ENCODE assay signal across 23 cellular contexts in the genomic region with DNA sequence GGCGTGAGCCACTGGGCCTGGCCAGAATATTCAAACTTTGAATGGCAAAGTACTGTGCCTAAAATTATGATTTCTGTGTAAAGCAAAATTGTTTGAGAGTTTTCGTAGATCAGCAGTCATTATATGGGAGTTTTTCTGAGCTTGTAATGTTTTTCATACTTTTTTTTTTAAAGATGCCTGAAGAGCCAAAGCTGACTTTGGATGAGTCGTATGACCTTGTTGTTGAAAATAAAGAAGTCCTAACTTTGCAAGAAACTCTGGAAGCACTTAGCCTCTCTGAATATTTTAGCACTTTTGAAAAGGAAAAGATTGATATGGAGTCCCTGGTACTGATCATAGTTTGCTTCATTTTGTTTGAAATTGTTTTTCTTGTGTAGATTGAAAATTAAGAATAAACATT. TPM values are rescaled to one million over a fixed set of nuclear protein-coding genes. Genes with fewer than 3 reads are reported as not detected.
DNase-seq lines count a peak whose midpoint lies in the region; ATAC-seq lines count a peak whose summit lies in the region.
"Had no signal": no experiment of that assay in that cellular context is flagged by ENCODE, and none has a peak within 500 bp of the region (broad histone marks: within the 10 kb centered on the region; RNA-seq: fewer than 3 reads in every experiment).

No MANE protein-coding gene starts in this region.

- H3K27me3 ChIP-seq in CD4-positive, CD25-positive, alpha-beta regulatory T cell (ENCODE audit: control insufficient read depth, insufficient read depth, low read length) = no peaks in the 10 kb centered on the region
- no peaks in the 10 kb centered on the region for H3K27me3 ChIP-seq in right cardiac atrium (ENCODE audit: control insufficient read depth, insufficient read depth)
- H3K27me3 ChIP-seq: breast epithelium, suprapubic skin had no signal

- peaks cover 77% of the 10 kb centered on the region for H3K36me3 ChIP-seq in CD4-positive, CD25-positive, alpha-beta regulatory T cell (ENCODE audit: control insufficient read depth, insufficient read depth, low read length)

- ATAC-seq in CD4-positive, CD25-positive, alpha-beta regulatory T cell (ENCODE audit: low read depth in 2 of 2) = no peak
- ATAC-seq in HG02678 (IDR thresholded peaks at IDR 0.05; ENCODE audit: unreplicated experiment) (no peak), right cardiac atrium (no peak)
- ATAC-seq: naive thymus-derived CD4-positive, alpha-beta T cell; sciatic nerve had no signal

- intact Hi-C loops in activated CD4-positive, alpha-beta T cell treated with anti-CD3 and anti-CD28 coated beads, Interleukin-2, amount 10 ng/mL, durations not matched to agents 24 days and 14 days (cut with micrococcal nuclease) = no loop called here
- intact Hi-C loops in right cardiac atrium (cut with DNase I) = no loop called here

- H3K4me1 ChIP-seq in CD4-positive, CD25-positive, alpha-beta regulatory T cell (ENCODE audit: control insufficient read depth, insufficient read depth, low read length, poor library complexity, severe bottlenecking) = no peaks in the 10 kb centered on the region
- H3K4me1 ChIP-seq in right cardiac atrium (ENCODE audit: control insufficient read depth, insufficient read depth, low read length) = no peaks in the 10 kb centered on the region
- H3K4me1 ChIP-seq: breast epithelium, parathyroid adenoma had no signal

- WGBS in right cardiac atrium = 90% methylated on average over 3 of the region's 3 CpGs

- DNase-seq in activated CD4-positive, alpha-beta T cell treated with anti-CD3 and anti-CD28 coated beads, Interleukin-2, amount 10 ng/mL, durations not matched to agents 24 days and 14 days = no peak
- no peak for DNase-seq in activated CD4-positive, alpha-beta T cell treated with anti-CD3 and anti-CD28 coated beads for 1 hour
- DNase-seq in CD4-positive, CD25-positive, alpha-beta regulatory T cell = no peak
- no peak for DNase-seq in activated naive CD8-positive, alpha-beta T cell treated with anti-CD3 and anti-CD28 coated beads for 36 hours
- peak; percentile 38 for DNase-seq in iris pigment epithelial cell (ENCODE audit: low read depth)
- no peak for DNase-seq in right cardiac atrium
- no peak for DNase-seq in AML-193 (lab: John Stamatoyannopoulos, UW)
- DNase-seq: activated CD8-positive, alpha-beta memory T cell treated with anti-CD3 and anti-CD28 coated beads for 24 hours; C1 segment of cervical spinal cord; cortex of kidney; glutamatergic neuron; H9; naive thymus-derived CD4-positive, alpha-beta T cell; NCI-H1436 treated with DMSO at 0.1 percent for 48 hours; NCI-H2171; NCI-H524; RPMI8226; T-helper 2 cell had no signal

- no peaks in the 10 kb centered on the region for H3K27me3 Mint-ChIP-seq in activated CD4-positive, alpha-beta T cell treated with anti-CD3 and anti-CD28 coated beads, Interleukin-2, amount 10 ng/mL, durations not matched to agents 24 days and 14 days
- no peaks in the 10 kb centered on the region for H3K27me3 Mint-ChIP-seq in CD4-positive, CD25-positive, alpha-beta regulatory T cell
- H3K27me3 Mint-ChIP-seq in activated naive CD8-positive, alpha-beta T cell treated with anti-CD3 and anti-CD28 coated beads for 36 hours = no peaks in the 10 kb centered on the region
- H3K27me3 Mint-ChIP-seq: naive thymus-derived CD4-positive, alpha-beta T cell had no signal

- H3K9me3 Mint-ChIP-seq in activated CD4-positive, alpha-beta T cell treated with anti-CD3 and anti-CD28 coated beads, Interleukin-2, amount 10 ng/mL, durations not matched to agents 24 days and 14 days = no peaks in the 10 kb centered on the region
- H3K9me3 Mint-ChIP-seq in CD4-positive, CD25-positive, alpha-beta regulatory T cell = no peaks in the 10 kb centered on the region
- no peaks in the 10 kb centered on the region for H3K9me3 Mint-ChIP-seq in activated naive CD8-positive, alpha-beta T cell treated with anti-CD3 and anti-CD28 coated beads for 36 hours
- H3K9me3 Mint-ChIP-seq: H9; naive thymus-derived CD4-positive, alpha-beta T cell had no signal

- peaks cover 16% of the 10 kb centered on the region for H3K4me1 Mint-ChIP-seq in activated CD4-positive, alpha-beta T cell treated with anti-CD3 and anti-CD28 coated beads, Interleukin-2, amount 10 ng/mL, durations not matched to agents 24 days and 14 days
- peaks cover 0 to 17% (median 7%) of the 10 kb centered on the region in 4 donors for H3K4me1 Mint-ChIP-seq in CD4-positive, CD25-positive, alpha-beta regulatory T cell
- peaks cover 8% of the 10 kb centered on the region for H3K4me1 Mint-ChIP-seq in activated naive CD8-positive, alpha-beta T cell treated with anti-CD3 and anti-CD28 coated beads for 36 hours
- H3K4me1 Mint-ChIP-seq: H9 had no signal

- H3K4me3 Mint-ChIP-seq in activated CD4-positive, alpha-beta T cell treated with anti-CD3 and anti-CD28 coated beads, Interleukin-2, amount 10 ng/mL, durations not matched to agents 24 days and 14 days = peak overlapping the region; percentile 37
- H3K4me3 Mint-ChIP-seq in CD4-positive, CD25-positive, alpha-beta regulatory T cell = no peak overlapping the region
- no peak overlapping the region for H3K4me3 Mint-ChIP-seq in activated naive CD8-positive, alpha-beta T cell treated with anti-CD3 and anti-CD28 coated beads for 36 hours
- H3K4me3 Mint-ChIP-seq: H9 had no signal

- no peaks in the 10 kb centered on the region for H3K9me3 ChIP-seq in CD4-positive, CD25-positive, alpha-beta regulatory T cell (ENCODE audit: control insufficient read depth in 2 of 2, low read length in 2 of 2)
- no peaks in the 10 kb centered on the region for H3K9me3 ChIP-seq in right cardiac atrium (ENCODE audit: control insufficient read depth, low read length)
- H3K9me3 ChIP-seq: breast epithelium, suprapubic skin had no signal

- no peak overlapping the region for H3K27ac ChIP-seq in CD4-positive, CD25-positive, alpha-beta regulatory T cell (ENCODE audit: insufficient read depth, low read length, poor library complexity, severe bottlenecking)
- no peak overlapping the region for H3K27ac ChIP-seq in right cardiac atrium (ENCODE audit: low read length)
- H3K27ac ChIP-seq: breast epithelium, parathyroid adenoma, suprapubic skin had no signal

- H3K27ac Mint-ChIP-seq in activated CD4-positive, alpha-beta T cell treated with anti-CD3 and anti-CD28 coated beads, Interleukin-2, amount 10 ng/mL, durations not matched to agents 24 days and 14 days = peak overlapping the region; percentile 60
- H3K27ac Mint-ChIP-seq in CD4-positive, CD25-positive, alpha-beta regulatory T cell = peak overlapping the region; percentile 11 to 54 (median 48)
- H3K27ac Mint-ChIP-seq in activated naive CD8-positive, alpha-beta T cell treated with anti-CD3 and anti-CD28 coated beads for 36 hours = peak overlapping the region; percentile 20
- H3K27ac Mint-ChIP-seq: H9 had no signal

- H3K36me3 Mint-ChIP-seq in activated CD4-positive, alpha-beta T cell treated with anti-CD3 and anti-CD28 coated beads, Interleukin-2, amount 10 ng/mL, durations not matched to agents 24 days and 14 days (ENCODE audit: low read depth) = peaks cover 58% of the 10 kb centered on the region
- H3K36me3 Mint-ChIP-seq in CD4-positive, CD25-positive, alpha-beta regulatory T cell = peaks cover 50% of the 10 kb centered on the region
- peaks cover 20% of the 10 kb centered on the region for H3K36me3 Mint-ChIP-seq in activated naive CD8-positive, alpha-beta T cell treated with anti-CD3 and anti-CD28 coated beads for 36 hours

- no peak overlapping the region for H3K4me3 ChIP-seq in CD4-positive, CD25-positive, alpha-beta regulatory T cell (ENCODE audit: low read depth, low read length)
- H3K4me3 ChIP-seq in right cardiac atrium (ENCODE audit: low read length) = no peak overlapping the region
- H3K4me3 ChIP-seq: breast epithelium, suprapubic skin had no signal

RNA-seq across cellular contexts. Expression of a gene that starts 26.7 kb away (rescaled TPM):
- 78.0 and 90.3 TPM in 2 replicates for total RNA-seq in activated CD4-positive, alpha-beta T cell treated with anti-CD3 and anti-CD28 coated beads, Interleukin-2, amount 10 ng/mL, durations not matched to agents 24 days and 14 days
- 29.7 TPM for total RNA-seq in CD4-positive, CD25-positive, alpha-beta regulatory T cell
- 10 to 100 TPM; 45.0 to 58.6 (median 53.0) TPM for polyA plus RNA-seq in CD4-positive, CD25-positive, alpha-beta regulatory T cell
- total RNA-seq in activated naive CD8-positive, alpha-beta T cell treated with anti-CD3 and anti-CD28 coated beads for 36 hours = 10 to 100 TPM; 79.8 to 88.6 TPM
- 10 to 100 TPM; 29.7 to 41.9 (median 32.9) TPM for total RNA-seq in right cardiac atrium
- polyA plus RNA-seq in right cardiac atrium = 6.9 TPM

RNA-seq across cellular contexts. Expression of a gene that starts 46.6 kb away (rescaled TPM):
- total RNA-seq in activated CD4-positive, alpha-beta T cell treated with anti-CD3 and anti-CD28 coated beads, Interleukin-2, amount 10 ng/mL, durations not matched to agents 24 days and 14 days = 125 and 128 TPM in 2 replicates
- 36.1 TPM for total RNA-seq in CD4-positive, CD25-positive, alpha-beta regulatory T cell
- polyA plus RNA-seq in CD4-positive, CD25-positive, alpha-beta regulatory T cell = 10 to 100 TPM; 62.8 to 69.6 (median 64.4) TPM
- 100 to 1,000 TPM; 120 to 121 TPM for total RNA-seq in activated naive CD8-positive, alpha-beta T cell treated with anti-CD3 and anti-CD28 coated beads for 36 hours
- total RNA-seq in right cardiac atrium = 10 to 100 TPM; 24.8 to 30.9 (median 28.3) TPM
- polyA plus RNA-seq in right cardiac atrium = 15.4 TPM
